8 cellular contexts compared by ENCODE assay signal in the genomic region with DNA sequence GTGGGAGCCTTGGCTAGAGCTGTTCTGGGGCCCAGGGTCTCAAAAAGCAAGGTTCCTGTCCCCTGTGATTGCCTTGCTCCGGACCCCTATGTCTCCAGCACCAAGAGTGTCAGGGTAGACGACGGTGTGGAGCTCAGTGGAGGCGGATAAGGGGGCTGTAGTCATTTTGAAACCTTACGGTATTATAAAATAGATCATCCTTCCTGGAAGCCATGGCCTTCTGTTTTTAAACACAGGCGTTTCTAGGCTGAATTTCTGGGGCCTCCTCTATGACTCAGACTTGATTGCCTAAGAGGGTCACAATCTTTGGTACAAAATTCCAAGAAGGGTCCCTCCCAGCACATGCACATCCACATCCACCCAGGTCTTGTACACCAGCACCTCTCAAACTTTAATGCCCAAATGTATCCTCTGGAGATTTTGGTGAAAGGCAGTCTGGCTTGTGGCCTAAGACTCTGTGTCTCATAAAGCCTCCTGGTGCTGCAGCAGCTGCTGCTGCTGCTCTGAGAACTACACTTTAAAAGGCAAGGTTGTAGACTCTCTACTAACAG.
DNase-seq lines count a peak whose midpoint lies in the region; ATAC-seq and TF ChIP-seq lines count a peak whose summit lies in the region.

No MANE protein-coding gene starts in this region.

- WGBS in heart left ventricle, 4 donors, result 75 to 83% (median 80%) methylated on average over 6 of the region's 6 CpGs

- TF ChIP-seq CTCF in GM10266 (IDR thresholded peaks at IDR 0.05; ENCODE audit: control insufficient read depth, insufficient read depth, low read depth, missing control alignments) (no peak), heart left ventricle (IDR thresholded peaks at IDR 0.05) (no peak)

- H3K9me3 Mint-ChIP-seq in stimulated activated naive CD8-positive, alpha-beta T cell treated with anti-CD3 and anti-CD28 coated beads, Interleukin-15, Interleukin-2, amounts not matched to agents 100 ng/mL and 50 ng/mL, for 24 hours, result peaks cover 6% of the 10 kb centered on the region

- H3K4me1 Mint-ChIP-seq in stimulated activated naive CD8-positive, alpha-beta T cell treated with anti-CD3 and anti-CD28 coated beads, Interleukin-15, Interleukin-2, amounts not matched to agents 100 ng/mL and 50 ng/mL, for 24 hours (ENCODE audit: low read depth), result peaks cover 61% of the 10 kb centered on the region

- H3K27ac Mint-ChIP-seq in stimulated activated naive CD8-positive, alpha-beta T cell treated with anti-CD3 and anti-CD28 coated beads, Interleukin-15, Interleukin-2, amounts not matched to agents 100 ng/mL and 50 ng/mL, for 24 hours, result peak overlapping the region; percentile 87

- peaks cover 0 to 8% (median 0%) of the 10 kb centered on the region in 12 donors for H3K9me3 ChIP-seq in heart left ventricle

- DNase-seq in GM10266 (ENCODE audit: extremely low spot score), result peak; percentile 43
- peak; percentile 36 for DNase-seq in UCSD-AML1 (lab: John Stamatoyannopoulos, UW; ENCODE audit: unreplicated experiment)
- DNase-seq in heart left ventricle, result no peak
- no peak for DNase-seq in amniotic stem cell (lab: John Stamatoyannopoulos, UW)
- DNase-seq in NCI-H2196 (lab: John Stamatoyannopoulos, UW; ENCODE audit: unreplicated experiment), result no peak

- H3K36me3 ChIP-seq in heart left ventricle, result no peaks in the 10 kb centered on the region

- intact Hi-C loops in heart left ventricle (cut with DNase I), result loop anchor here in 1 of 10 donors (5.0 kb wide), 1 partner anchor 275 kb away; a partner anchor contains a TSS

- H3K4me3 Mint-ChIP-seq in stimulated activated naive CD8-positive, alpha-beta T cell treated with anti-CD3 and anti-CD28 coated beads, Interleukin-15, Interleukin-2, amounts not matched to agents 100 ng/mL and 50 ng/mL, for 24 hours, result peak overlapping the region; percentile 63

- no peak for TF ChIP-seq POLR2A in heart left ventricle (IDR thresholded peaks at IDR 0.05)

- H3K27me3 ChIP-seq in heart left ventricle, result no peaks in the 10 kb centered on the region

- peaks cover 0 to 93% (median 0%) of the 10 kb centered on the region in 12 donors for H3K4me1 ChIP-seq in heart left ventricle

- no peak overlapping the region for H3K4me3 ChIP-seq in heart left ventricle

- ATAC-seq in HG02870 (IDR thresholded peaks at IDR 0.05; ENCODE audit: unreplicated experiment) (peak; percentile 15), heart left ventricle (peak; percentile 52 to 83 (median 67)), HG03520 (IDR thresholded peaks at IDR 0.05; ENCODE audit: unreplicated experiment) (no peak)

- H3K27me3 Mint-ChIP-seq in stimulated activated naive CD8-positive, alpha-beta T cell treated with anti-CD3 and anti-CD28 coated beads, Interleukin-15, Interleukin-2, amounts not matched to agents 100 ng/mL and 50 ng/mL, for 24 hours, result peaks cover 30% of the 10 kb centered on the region

- no peaks in the 10 kb centered on the region for H3K36me3 Mint-ChIP-seq in stimulated activated naive CD8-positive, alpha-beta T cell treated with anti-CD3 and anti-CD28 coated beads, Interleukin-15, Interleukin-2, amounts not matched to agents 100 ng/mL and 50 ng/mL, for 24 hours (ENCODE audit: low read depth)

- H3K27ac ChIP-seq in heart left ventricle, result peak overlapping the region; percentile 16 to 96 (median 54)

Comparison
In these comparisons a context has a peak if more than half of its experiments do, and no peak if none do; other contexts are left out.
1. DNase-seq: peak in GM10266 (single experiment) and UCSD-AML1 (single experiment); none in heart left ventricle (0 of 5), amniotic stem cell (single experiment) and NCI-H2196 (single experiment).